In genomic region chr19:4399871-4400768, GRCh38 we compare ENCODE assay signal across 1 cellular context.
TF ChIP-seq lines count a peak whose summit lies in the region.

TSS of gene SH3GL1 (minus strand) at chr19:4400547. CDS start at chr19:4400368, 179 bp downstream.

TF ChIP-seq in K562, 482 proteins besides CTCF, POLR2A, EP300 and RAD21 (continued from another document and continues in another):
- TF ChIP-seq ZNF740 (CRISPR knock-in tag; IDR thresholded peaks at IDR 0.05) (no peak), ZNF740 (tag; IDR thresholded peaks at IDR 0.05) (no peak), NFE2 (IDR thresholded peaks at IDR 0.05; ENCODE audit: low read depth) (peak; percentile 30; the same call in 1 of the 2 replicates), ZNF695 (CRISPR knock-in tag; IDR thresholded peaks at IDR 0.05) (no peak), ZNF551 (CRISPR knock-in tag; IDR thresholded peaks at IDR 0.05) (no peak), ZNF766 (CRISPR knock-in tag; conservative IDR thresholded peaks at IDR 0.05) (peak; percentile 98), ESRRA (IDR thresholded peaks at IDR 0.05; ENCODE audit: borderline replicate concordance, low read depth) (peak; percentile 45; the same call in 1 of the 2 replicates), ZNF217 (CRISPR knock-in tag; IDR thresholded peaks at IDR 0.05) (no peak), THAP7 (CRISPR knock-in tag; IDR thresholded peaks at IDR 0.05) (peak; percentile 71; the same call in 1 of the 2 replicates), MNT (conservative IDR thresholded peaks at IDR 0.05) (peak; percentile 71 to 84; a peak in 3 of 4 replicates), THRA (IDR thresholded peaks at IDR 0.05) (no peak), POLR3G (IDR thresholded peaks at IDR 0.05; ENCODE audit: extremely low read depth, insufficient read length, insufficient replicate concordance) (no peak), ZFPM2 (CRISPR knock-in tag; IDR thresholded peaks at IDR 0.05) (no peak), BRCA1 (IDR thresholded peaks at IDR 0.05) (no peak), BRCA1 (CRISPR knock-in tag; IDR thresholded peaks at IDR 0.05) (no peak), ZNF431 (CRISPR knock-in tag; IDR thresholded peaks at IDR 0.05) (peak; percentile 70), ZC3H8 (IDR thresholded peaks at IDR 0.05) (no peak), KDM5B (IDR thresholded peaks at IDR 0.05; ENCODE audit: insufficient replicate concordance, low read depth, low read length) (no peak), CREM (IDR thresholded peaks at IDR 0.05; ENCODE audit: low read depth) (peak; percentile 86), E2F3 (CRISPR knock-in tag; IDR thresholded peaks at IDR 0.05) (no peak), BDP1 (IDR thresholded peaks at IDR 0.05; ENCODE audit: insufficient read depth, insufficient read length) (no peak), NR2C1 (IDR thresholded peaks at IDR 0.05) (peak; percentile 56; the same call in 1 of the 2 replicates), NR2C1 (tag; IDR thresholded peaks at IDR 0.05) (0 out of 2 replicates have a peak, but pooled peaks have one; percentile 34), ID3 (CRISPR knock-in tag; IDR thresholded peaks at IDR 0.05) (no peak), ID3 (tag; IDR thresholded peaks at IDR 0.05) (0 out of 2 replicates have a peak, but pooled peaks have one; percentile 20), CBX3 (IDR thresholded peaks at IDR 0.05; ENCODE audit: borderline replicate concordance in 1 of 2, low read length in 2 of 2) (peak in 1 of 2 experiments; percentile 85; a peak in 2 of 3 replicates), ZBTB7A (IDR thresholded peaks at IDR 0.05; ENCODE audit: borderline replicate concordance, control insufficient read depth, low read depth, low read length) (peak; percentile 64), MAZ (CRISPR knock-in tag; conservative IDR thresholded peaks at IDR 0.05 in 1 of 2, IDR thresholded peaks at IDR 0.05 in 1 of 2) (peak; percentile 28 to 89; a peak in 3 of 4 replicates), CEBPB (tag; IDR thresholded peaks at IDR 0.05) (no peak), COPS2 (conservative IDR thresholded peaks at IDR 0.05) (no peak), SLC30A9 (CRISPR knock-in tag; IDR thresholded peaks at IDR 0.05) (no peak), AFF4 (CRISPR knock-in tag; IDR thresholded peaks at IDR 0.05) (peak; percentile 54; the same call in 1 of the 2 replicates), TAL1 (IDR thresholded peaks at IDR 0.05) (no peak), CCNT2 (IDR thresholded peaks at IDR 0.05; ENCODE audit: borderline replicate concordance, extremely low read depth, insufficient read length, low read depth, low read length) (peak; percentile 79), PHB2 (IDR thresholded peaks at IDR 0.05; ENCODE audit: low read depth) (no peak), IRF2 (CRISPR knock-in tag; IDR thresholded peaks at IDR 0.05) (no peak), EWSR1 (IDR thresholded peaks at IDR 0.05; ENCODE audit: borderline replicate concordance, low read depth, partially characterized antibody) (no peak), SRSF9 (IDR thresholded peaks at IDR 0.05; ENCODE audit: borderline replicate concordance, low read depth, low read length) (no peak), ZNF57 (CRISPR knock-in tag; IDR thresholded peaks at IDR 0.05) (no peak), PML (IDR thresholded peaks at IDR 0.05; ENCODE audit: low read length) (no peak), KLF13 (tag; IDR thresholded peaks at IDR 0.05; ENCODE audit: borderline replicate concordance, low read depth) (no peak), NR3C1 (CRISPR knock-in tag; IDR thresholded peaks at IDR 0.05) (no peak), RBFOX2 (IDR thresholded peaks at IDR 0.05; ENCODE audit: low read depth, low read length) (peak; percentile 80), SFPQ (IDR thresholded peaks at IDR 0.05; ENCODE audit: low read depth, low read length) (no peak), BCLAF1 (IDR thresholded peaks at IDR 0.05; ENCODE audit: borderline replicate concordance in 1 of 2, control insufficient read depth in 1 of 2, low read depth in 2 of 2, low read length in 1 of 2) (peak in 1 of 2 experiments; percentile 85; a peak in 1 of 4 replicates), CUX1 (CRISPR knock-in tag; IDR thresholded peaks at IDR 0.05) (peak; percentile 75; the same call in 1 of the 2 replicates)
